In the genomic region with DNA sequence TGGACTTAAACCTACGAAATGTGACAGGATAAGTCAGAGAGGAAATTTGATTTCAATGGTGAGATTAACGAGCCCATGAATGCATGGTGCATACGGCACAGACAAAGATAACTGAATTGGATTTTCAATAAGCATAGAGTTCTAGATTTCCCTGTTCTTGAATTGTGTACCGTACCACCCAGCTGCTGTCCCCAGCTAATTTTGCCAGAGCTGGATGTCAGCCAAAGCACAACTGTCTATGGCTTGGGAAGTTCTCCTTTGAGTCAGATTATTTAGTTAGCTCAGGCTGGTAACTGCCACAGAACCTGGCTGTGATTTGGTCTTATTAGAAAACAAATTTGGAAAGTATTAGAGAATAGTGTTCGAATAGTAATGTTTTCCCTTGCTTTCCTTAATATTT, we compare ENCODE assay signal across 9 cellular contexts.
"Had no signal": no experiment of that assay in that cellular context is flagged by ENCODE, and none has a peak within 500 bp of the region (broad histone marks: within the 10 kb centered on the region; RNA-seq: fewer than 3 reads in every experiment).

No MANE protein-coding gene starts in this region.

- ATAC-seq: effector memory CD8-positive, alpha-beta T cell; natural killer cell treated with Interleukin-12 subunit alpha and Interleukin-12 subunit beta and Interleukin-15 and Interleukin-18, amount 100 ng/mL, for 72 hours; sciatic nerve; T-helper 17 cell had no signal

- DNase-seq: activated B cell treated with CpG ODN at 0.5 μM for 24 hours; activated CD4-positive, alpha-beta T cell treated with anti-CD3 and anti-CD28 coated beads, Interleukin-2, amount 50 U/mL, for 1 hour; activated T-cell treated with anti-CD3 and anti-CD28 coated beads for 4 hours; effector memory CD8-positive, alpha-beta T cell; stimulated activated naive CD4-positive, alpha-beta T cell; T-helper 17 cell; trophoblast cell had no signal
